In genomic region chr12:54936736-54937135, GRCh38 we compare ENCODE assay signal across 20 cellular contexts. TPM values are rescaled to one million over a fixed set of nuclear protein-coding genes. Genes with fewer than 3 reads are reported as not detected.
DNase-seq lines count a peak whose midpoint lies in the region; ATAC-seq and TF ChIP-seq lines count a peak whose summit lies in the region.
"Had no signal": no experiment of that assay in that cellular context is flagged by ENCODE, and none has a peak within 500 bp of the region (broad histone marks: within the 10 kb centered on the region; RNA-seq: fewer than 3 reads in every experiment).

No MANE protein-coding gene starts in this region.

- intact Hi-C loops in activated CD4-positive, alpha-beta T cell treated with anti-CD3 and anti-CD28 coated beads, Interleukin-2, amount 10 ng/mL, durations not matched to agents 24 days and 14 days (cut with micrococcal nuclease) = no loop called here
- intact Hi-C loops in PC-3 (cut with micrococcal nuclease) = loop anchor here (5.0 kb wide), 1 partner anchor 64 kb away; no protein-coding TSS in a partner anchor
- intact Hi-C loops in mammary epithelial cell (cut with micrococcal nuclease) = no loop called here
- intact Hi-C loops in natural killer cell (cut with micrococcal nuclease) = no loop called here
- intact Hi-C loops in head of caudate nucleus (cut with DNase I) = no loop called here

- H4K20me1 ChIP-seq in PC-3 (ENCODE audit: low read length) = no peaks in the 10 kb centered on the region
- no peaks in the 10 kb centered on the region for H4K20me1 ChIP-seq in mammary epithelial cell (ENCODE audit: insufficient read depth, low read length)

- peak overlapping the region; percentile 96 for H3K27ac ChIP-seq in PC-3 (ENCODE audit: low read length)
- peak overlapping the region; percentile 95 for H3K27ac ChIP-seq in mammary epithelial cell (ENCODE audit: insufficient read depth, low read depth, low read length)
- H3K27ac ChIP-seq: C4-2B, KMS-11, tibial artery had no signal

- dilution Hi-C loops in mammary epithelial cell (cut with HindIII; ENCODE audit: low sequenced_read_pairs) = no loop called here

- H2AFZ ChIP-seq in PC-3 (ENCODE audit: low read length) (0 out of 2 replicates have a peak overlapping the region, but pooled peaks have one; percentile 2), mammary epithelial cell (ENCODE audit: low read depth, low read length) (peak overlapping the region; percentile 3)

- no TSS peak for BruUV-seq in PC-3 (replicated peaks; lab: Mats Ljungman, UMichigan)
- BruUV-seq in mammary epithelial cell (replicated peaks; lab: Mats Ljungman, UMichigan) = no TSS peak

- no peaks in the 10 kb centered on the region for H3K9me3 ChIP-seq in PC-3 (ENCODE audit: low read length)
- peaks cover 8% of the 10 kb centered on the region for H3K9me3 ChIP-seq in mammary epithelial cell (replicated peaks; ENCODE audit: insufficient read depth, low read length)
- H3K9me3 ChIP-seq: tibial artery had no signal

- H3K9me2 ChIP-seq in PC-3 (replicated peaks; ENCODE audit: low read length) = no peaks in the 10 kb centered on the region

- H3K79me2 ChIP-seq in PC-3 (ENCODE audit: low read length) (no peaks in the 10 kb centered on the region), mammary epithelial cell (ENCODE audit: insufficient read depth, low read length) (no peaks in the 10 kb centered on the region)

- H3K27me3 ChIP-seq in PC-3 (ENCODE audit: low read length) (no peaks in the 10 kb centered on the region), mammary epithelial cell (ENCODE audit: insufficient read depth, low read length) (no peaks in the 10 kb centered on the region)
- H3K27me3 ChIP-seq: tibial artery had no signal

- no peak overlapping the region for H3K4me3 Mint-ChIP-seq in activated CD4-positive, alpha-beta T cell treated with anti-CD3 and anti-CD28 coated beads, Interleukin-2, amount 10 ng/mL, durations not matched to agents 24 days and 14 days
- peak overlapping the region; percentile 29 for H3K4me3 Mint-ChIP-seq in natural killer cell

- in situ Hi-C loops in mammary epithelial cell (cut with MboI; ENCODE audit: low sequenced_read_pairs in 2 of 2) = loop anchor here (10.0 kb wide), 2 partner anchors 62 to 82 kb away; partner anchors contain the start of gene MUCL1 (in 1 of the 2)

- 85% methylated on average over 3 of the region's 3 CpGs for WGBS in mammary epithelial cell (ENCODE audit: low coverage, missing lambda C conversion rate)

- H3K36me3 ChIP-seq in PC-3 (ENCODE audit: low read depth, low read length) = no peaks in the 10 kb centered on the region
- H3K36me3 ChIP-seq in mammary epithelial cell (ENCODE audit: insufficient read depth, low read length) = no peaks in the 10 kb centered on the region
- H3K36me3 ChIP-seq: tibial artery had no signal

- peaks cover 21% of the 10 kb centered on the region for H3K9me3 Mint-ChIP-seq in activated CD4-positive, alpha-beta T cell treated with anti-CD3 and anti-CD28 coated beads, Interleukin-2, amount 10 ng/mL, durations not matched to agents 24 days and 14 days
- H3K9me3 Mint-ChIP-seq in natural killer cell = peaks cover 0 to 3% of the 10 kb centered on the region in 2 donors

- H3K36me3 Mint-ChIP-seq in activated CD4-positive, alpha-beta T cell treated with anti-CD3 and anti-CD28 coated beads, Interleukin-2, amount 10 ng/mL, durations not matched to agents 24 days and 14 days (ENCODE audit: low read depth) = peaks cover 59% of the 10 kb centered on the region
- H3K36me3 Mint-ChIP-seq in natural killer cell = no peaks in the 10 kb centered on the region

- peaks cover 4% of the 10 kb centered on the region for H3F3A ChIP-seq in PC-3 (ENCODE audit: low read length, unreplicated experiment)

- peaks cover 69% of the 10 kb centered on the region for H3K4me1 ChIP-seq in PC-3 (ENCODE audit: insufficient read depth, low read length)
- peaks cover 55% of the 10 kb centered on the region for H3K4me1 ChIP-seq in mammary epithelial cell (ENCODE audit: insufficient read depth, low read length)
- H3K4me1 ChIP-seq: tibial artery had no signal

- H3K9ac ChIP-seq in PC-3 (ENCODE audit: low read length) (peak overlapping the region; percentile 70), mammary epithelial cell (ENCODE audit: insufficient read depth, low read length) (no peak overlapping the region)
- H3K9ac ChIP-seq: KMS-11 had no signal

- CTCF ChIA-PET in PC-3 (lab: Charles Lee) = no interaction called here
- CTCF ChIA-PET in mammary epithelial cell (lab: Charles Lee; ENCODE audit: low non-redundant PET) = no interaction called here

- H3K4me3 ChIP-seq in PC-3 (ENCODE audit: low read length) (no peak overlapping the region), mammary epithelial cell (replicated peaks in 1 of 3; ENCODE audit: insufficient read depth in 1 of 3, low read depth in 2 of 3, low read length in 3 of 3) (no peak overlapping the region)
- H3K4me3 ChIP-seq: tibial artery had no signal

- H3K27ac Mint-ChIP-seq in activated CD4-positive, alpha-beta T cell treated with anti-CD3 and anti-CD28 coated beads, Interleukin-2, amount 10 ng/mL, durations not matched to agents 24 days and 14 days = peak overlapping the region; percentile 92
- H3K27ac Mint-ChIP-seq in natural killer cell = peak overlapping the region; percentile 88 to 96

- TF ChIP-seq CTCF in PC-3 (conservative IDR thresholded peaks at IDR 0.05; ENCODE audit: low read depth, low read length) (no peak), mammary epithelial cell (conservative IDR thresholded peaks at IDR 0.05 in 1 of 2, IDR thresholded peaks at IDR 0.05 in 1 of 2; ENCODE audit: extremely low read depth in 1 of 2, insufficient read depth in 1 of 2, low read depth in 1 of 2, low read length in 2 of 2) (no peak), natural killer cell (IDR thresholded peaks at IDR 0.05) (no peak)

- DNase-seq in activated CD4-positive, alpha-beta T cell treated with anti-CD3 and anti-CD28 coated beads, Interleukin-2, amount 10 ng/mL, durations not matched to agents 24 days and 14 days = no peak
- no peak for DNase-seq in activated CD4-positive, alpha-beta T cell treated with anti-CD3 and anti-CD28 coated beads, Interleukin-2, amount 50 U/mL, for 1 hour
- DNase-seq in PC-3 = peak; percentile 80
- peak; percentile 64 for DNase-seq in mammary epithelial cell
- DNase-seq in natural killer cell = no peak
- no peak for DNase-seq in stimulated activated CD4-positive, alpha-beta T cell treated with anti-CD3 and anti-CD28 coated beads, Interleukin-1b, Interleukin-23, amount 100 ng/mL, for 48 hours
- no peak for DNase-seq in head of caudate nucleus
- DNase-seq: central memory CD4-positive, alpha-beta T cell; DMS79; effector CD4-positive, alpha-beta T cell; NCI-H1092; NCI-H2081 treated with DMSO at 0.1 percent for 48 hours; Right ventricle myocardium superior; tibial artery had no signal

- peaks cover 50% of the 10 kb centered on the region for H3K4me1 Mint-ChIP-seq in activated CD4-positive, alpha-beta T cell treated with anti-CD3 and anti-CD28 coated beads, Interleukin-2, amount 10 ng/mL, durations not matched to agents 24 days and 14 days
- peaks cover 53% of the 10 kb centered on the region in 2 donors for H3K4me1 Mint-ChIP-seq in natural killer cell

- peak overlapping the region; percentile 53 for H3K4me2 ChIP-seq in PC-3 (ENCODE audit: low read length)
- no peak overlapping the region for H3K4me2 ChIP-seq in mammary epithelial cell (ENCODE audit: insufficient read depth, low read depth, low read length)
- H3K4me2 ChIP-seq: KMS-11 had no signal

- POLR2A ChIA-PET in PC-3 (lab: Charles Lee; ENCODE audit: unreplicated experiment) = interaction anchor here (0.6 kb wide), 1 partner anchor 104 kb away, joined by 4 read pairs; no protein-coding TSS in a partner anchor

- H3K27me3 Mint-ChIP-seq in activated CD4-positive, alpha-beta T cell treated with anti-CD3 and anti-CD28 coated beads, Interleukin-2, amount 10 ng/mL, durations not matched to agents 24 days and 14 days = no peaks in the 10 kb centered on the region
- H3K27me3 Mint-ChIP-seq in natural killer cell (ENCODE audit: low read depth in 2 of 2) = no peaks in the 10 kb centered on the region

- ATAC-seq in PC-3 (peak; percentile 49), natural killer cell (no peak), HG03135 (IDR thresholded peaks at IDR 0.05; ENCODE audit: unreplicated experiment) (no peak)

RNA-seq across cellular contexts. Expression of gene TESPA1, which starts 47.8 kb away (rescaled TPM):
- 164 and 168 TPM in 2 replicates for total RNA-seq in activated CD4-positive, alpha-beta T cell treated with anti-CD3 and anti-CD28 coated beads, Interleukin-2, amount 10 ng/mL, durations not matched to agents 24 days and 14 days
- total RNA-seq in PC-3 (2014; rRNA removed) (not detected in 2 replicates), mammary epithelial cell (not detected), natural killer cell (10 to 100 TPM; 39.9 to 59.6 (median 53.5) TPM)
- polyA plus RNA-seq in mammary epithelial cell = not detected
- not detected for polyA minus RNA-seq in mammary epithelial cell
- total RNA-seq: fibroblast of lung, kidney epithelial cell, NCI-H460 had no signal
- polyA plus RNA-seq: fibroblast of lung had no signal

Comparison
In these comparisons a context has a peak if more than half of its experiments do, and no peak if none do; other contexts are left out.
1. DNase-seq: peak in PC-3 (single experiment) and mammary epithelial cell (single experiment); none in activated CD4-positive, alpha-beta T cell treated with anti-CD3 and anti-CD28 coated beads, Interleukin-2, amount 10 ng/mL, durations not matched to agents 24 days and 14 days (single experiment), activated CD4-positive, alpha-beta T cell treated with anti-CD3 and anti-CD28 coated beads, Interleukin-2, amount 50 U/mL, for 1 hour (single experiment), natural killer cell (single experiment), stimulated activated CD4-positive, alpha-beta T cell treated with anti-CD3 and anti-CD28 coated beads, Interleukin-1b, Interleukin-23, amount 100 ng/mL, for 48 hours (single experiment) and head of caudate nucleus (0 of 42).
2. RNA of gene TESPA1, which starts 47.8 kb away (total RNA-seq): 164 to 168 TPM in activated CD4-positive, alpha-beta T cell treated with anti-CD3 and anti-CD28 coated beads, Interleukin-2, amount 10 ng/mL, durations not matched to agents 24 days and 14 days and 39.9 to 59.6 TPM in natural killer cell; not detected in PC-3 and not detected in mammary epithelial cell; every median in the first group is over 10 times any median in the second.